Comparison of ENCODE assay signal across 8 cellular contexts in genomic region chr3:58434170-58434507, GRCh38. TPM values are rescaled to one million over a fixed set of nuclear protein-coding genes. Genes with fewer than 3 reads are reported as not detected.
DNase-seq lines count a peak whose midpoint lies in the region; ATAC-seq, FAIRE-seq and TF ChIP-seq lines count a peak whose summit lies in the region.

No MANE protein-coding gene starts in this region.

- H3K9me3 Mint-ChIP-seq in CD4-positive, CD25-positive, alpha-beta regulatory T cell: no peaks in the 10 kb centered on the region

- H2AK5ac ChIP-seq in H1 (ENCODE audit: low read depth, low read length): peak overlapping the region; percentile 97

- H3K79me2 ChIP-seq in H1 (ENCODE audit: control insufficient read depth in 1 of 2, insufficient read depth in 2 of 2, low read length in 2 of 2): peaks cover 0 to 20% of the 10 kb centered on the region in 2 experiments; a peak in 2 of 4 replicates

- peak overlapping the region in 2 of 3 donors; percentile 92 to 97 for H3K27ac Mint-ChIP-seq in CD4-positive, CD25-positive, alpha-beta regulatory T cell

- no peaks in the 10 kb centered on the region for H3K27me3 Mint-ChIP-seq in CD4-positive, CD25-positive, alpha-beta regulatory T cell

- peak overlapping the region; percentile 94 for H3K18ac ChIP-seq in H1 (ENCODE audit: extremely low read depth, low read length)

- intact Hi-C loops in aorta (cut with DNase I): loop anchor here (5.0 to 10.0 kb wide), 2 partner anchors 58 to 101 kb away; partner anchors contain the start of genes KCTD6 (in 2 of the 2) and ACOX2 (in 1 of the 2)

- peak overlapping the region; percentile 96 for H2BK120ac ChIP-seq in H1 (replicated peaks; ENCODE audit: low read depth, low read length)

- peaks cover 0 to 3% of the 10 kb centered on the region in 2 experiments for H4K20me1 ChIP-seq in H1 (replicated peaks in 1 of 2; ENCODE audit: control insufficient read depth in 1 of 2, insufficient read depth in 2 of 2, low read length in 2 of 2)

- ATAC-seq in CD4-positive, CD25-positive, alpha-beta regulatory T cell (ENCODE audit: low read depth in 2 of 2): no peak
- ATAC-seq in aorta (ENCODE audit: low FRiP score): no peak

- no peak overlapping the region for H3K14ac ChIP-seq in H1 (ENCODE audit: insufficient read length)

- no peaks in the 10 kb centered on the region for H3K9me3 ChIP-seq in CD4-positive, CD25-positive, alpha-beta regulatory T cell (ENCODE audit: control insufficient read depth in 2 of 2, low read length in 2 of 2)
- no peaks in the 10 kb centered on the region for H3K9me3 ChIP-seq in NT2/D1 (ENCODE audit: insufficient read depth, low read length)
- no peaks in the 10 kb centered on the region for H3K9me3 ChIP-seq in H1 (ENCODE audit: insufficient read depth in 2 of 2, low read depth in 1 of 2, low read length in 1 of 2)
- H3K9me3 ChIP-seq in neutrophil: no peaks in the 10 kb centered on the region
- no peaks in the 10 kb centered on the region for H3K9me3 ChIP-seq in aorta (ENCODE audit: control insufficient read depth, low read length)

- no peak overlapping the region for H2AFZ ChIP-seq in H1 (ENCODE audit: low read length)

- peak overlapping the region; percentile 83 for H4K91ac ChIP-seq in H1 (replicated peaks; ENCODE audit: insufficient read length, low read length)

- H3K4me1 ChIP-seq in CD4-positive, CD25-positive, alpha-beta regulatory T cell (ENCODE audit: control insufficient read depth, insufficient read depth, low read length, poor library complexity, severe bottlenecking): peaks cover 17% of the 10 kb centered on the region
- H3K4me1 ChIP-seq in NT2/D1 (ENCODE audit: insufficient read depth, insufficient read length) (peaks cover 3% of the 10 kb centered on the region), H1 (replicated peaks in 1 of 4; ENCODE audit: control insufficient read depth in 3 of 4, insufficient read depth in 4 of 4, low read length in 3 of 4) (peaks cover 0 to 21% (median 12%) of the 10 kb centered on the region in 4 experiments; a peak in 5 of 7 replicates), neutrophil (ENCODE audit: control insufficient read depth in 1 of 2, insufficient read depth in 1 of 2, low read depth in 1 of 2, low read length in 1 of 2) (peaks cover 12 to 13% of the 10 kb centered on the region in 2 experiments), aorta (ENCODE audit: control insufficient read depth in 1 of 2, insufficient read depth in 2 of 2, low read length in 2 of 2) (no peaks in the 10 kb centered on the region)

- DNase-seq in CD4-positive, CD25-positive, alpha-beta regulatory T cell: no peak
- DNase-seq in NT2/D1 (ENCODE audit: low read depth, low spot score): no peak
- DNase-seq in H1 (ENCODE audit: low read depth in 1 of 2, low spot score in 2 of 2): no peak
- DNase-seq in cortex of kidney (lab: John Stamatoyannopoulos, UW): no peak
- DNase-seq in MV-4-11 (lab: John Stamatoyannopoulos, UW): no peak
- no peak for DNase-seq in aorta
- no peak for DNase-seq in GM13977 (ENCODE audit: low spot score)

- no peak overlapping the region for H3K56ac ChIP-seq in H1 (replicated peaks; ENCODE audit: insufficient read length, low read depth, low read length)

- CTCF ChIA-PET in H1 (lab: Charles Lee; ENCODE audit: partially characterized antibody): interaction anchor here (0.9 to 3.3 kb wide), 9 partner anchors 16 to 126 kb away, joined by 3 to 10 read pairs (median 4); no protein-coding TSS in a partner anchor

- H3K4ac ChIP-seq in H1 (replicated peaks; ENCODE audit: insufficient read length, low read depth, low read length): peak overlapping the region; percentile 54

- peaks cover 9% of the 10 kb centered on the region for H3K36me3 Mint-ChIP-seq in CD4-positive, CD25-positive, alpha-beta regulatory T cell

- H4K8ac ChIP-seq in H1 (ENCODE audit: extremely low read depth, insufficient read depth, low read length): no peak overlapping the region; the same call in 1 of the 2 replicates

- in situ Hi-C loops in GM13977 (cut with MboI; ENCODE audit: low pct_unique_long_range_greater_than_20kb, low sequenced_read_pairs, unreplicated experiment): no loop called here

- H3K23me2 ChIP-seq in H1 (ENCODE audit: low read depth, low read length): peaks cover 5% of the 10 kb centered on the region; the same call in 1 of the 2 replicates

- H2BK15ac ChIP-seq in H1 (ENCODE audit: low read length): peak overlapping the region; percentile 99; the same call in 1 of the 2 replicates

- TF ChIP-seq RAD21 in H1 (IDR thresholded peaks at IDR 0.05 in 1 of 2, conservative IDR thresholded peaks at IDR 0.05 in 1 of 2; ENCODE audit: low read depth in 2 of 2, low read length in 2 of 2): no peak

- peaks cover 0 to 36% (median 23%) of the 10 kb centered on the region in 4 donors for H3K4me1 Mint-ChIP-seq in CD4-positive, CD25-positive, alpha-beta regulatory T cell

- no peak for TF ChIP-seq EP300 in H1 (IDR thresholded peaks at IDR 0.05; ENCODE audit: borderline replicate concordance in 1 of 2, low read depth in 2 of 2, low read length in 2 of 2)

- peak overlapping the region; percentile 38 for H3K9ac ChIP-seq in NT2/D1 (ENCODE audit: insufficient read length, low read depth)
- no peak overlapping the region; a peak in 1 of 7 replicates for H3K9ac ChIP-seq in H1 (replicated peaks in 1 of 4; ENCODE audit: extremely low read depth in 1 of 4, low read depth in 3 of 4, low read length in 3 of 4)

- H3K27ac ChIP-seq in CD4-positive, CD25-positive, alpha-beta regulatory T cell (ENCODE audit: insufficient read depth, low read length, poor library complexity, severe bottlenecking): peak overlapping the region; percentile 86
- H3K27ac ChIP-seq in H1 (ENCODE audit: low read depth, low read length) (0 out of 2 replicates have a peak overlapping the region, but pooled peaks have one; percentile 17), neutrophil (peak overlapping the region; percentile 87), aorta (ENCODE audit: low read depth in 1 of 2, low read length in 2 of 2) (peak overlapping the region in 1 of 2 donors; percentile 49)

- peak overlapping the region; percentile 72 for H3K4me3 ChIP-seq in CD4-positive, CD25-positive, alpha-beta regulatory T cell (ENCODE audit: low read depth, low read length)
- H3K4me3 ChIP-seq in NT2/D1 (ENCODE audit: insufficient read length, low read depth) (peak overlapping the region; percentile 21), H1 (ENCODE audit: extremely low read depth in 1 of 4, insufficient read depth in 2 of 4, low read depth in 3 of 4, low read length in 4 of 4) (peak overlapping the region in 2 of 4 experiments; percentile 14 to 29; a peak in 3 of 8 replicates), neutrophil (ENCODE audit: low read depth in 1 of 2, low read length in 1 of 2) (peak overlapping the region; percentile 83 to 84), aorta (ENCODE audit: low read length in 2 of 2) (no peak overlapping the region)

- no peak for TF ChIP-seq CTCF in H1 (IDR thresholded peaks at IDR 0.05; ENCODE audit: control extremely low read depth in 1 of 3, insufficient read depth in 1 of 3, low read depth in 1 of 3, low read length in 3 of 3)
- TF ChIP-seq CTCF in neutrophil (IDR thresholded peaks at IDR 0.05): no peak
- no peak for TF ChIP-seq CTCF in GM13977 (IDR thresholded peaks at IDR 0.05; ENCODE audit: extremely low read depth, insufficient read depth, missing control alignments)

- no peak for FAIRE-seq in H1 (lab: Jason Lieb, UNC)

- H3K23ac ChIP-seq in H1 (ENCODE audit: insufficient read length): no peak overlapping the region

- H3K27me3 ChIP-seq in CD4-positive, CD25-positive, alpha-beta regulatory T cell (ENCODE audit: control insufficient read depth, insufficient read depth, low read length): no peaks in the 10 kb centered on the region
- H3K27me3 ChIP-seq in NT2/D1 (ENCODE audit: insufficient read depth, insufficient read length) (no peaks in the 10 kb centered on the region), H1 (replicated peaks in 1 of 4; ENCODE audit: control insufficient read depth in 3 of 4, extremely low read depth in 1 of 4, insufficient read depth in 3 of 4, low read length in 3 of 4) (no peaks in the 10 kb centered on the region), neutrophil (no peaks in the 10 kb centered on the region), aorta (ENCODE audit: control insufficient read depth in 1 of 2, insufficient read depth in 2 of 2, low read length in 1 of 2) (no peaks in the 10 kb centered on the region)

- H4K5ac ChIP-seq in H1 (ENCODE audit: insufficient read length, low read depth, low read length): peak overlapping the region; percentile 49

- peak overlapping the region; percentile 25 to 72; a peak in 3 of 4 replicates for H3K4me2 ChIP-seq in H1 (ENCODE audit: insufficient read depth in 1 of 2, low read depth in 2 of 2, low read length in 2 of 2)

- peaks cover 31% of the 10 kb centered on the region for H3K36me3 ChIP-seq in CD4-positive, CD25-positive, alpha-beta regulatory T cell (ENCODE audit: control insufficient read depth, insufficient read depth, low read length)
- peaks cover 32% of the 10 kb centered on the region for H3K36me3 ChIP-seq in NT2/D1 (ENCODE audit: insufficient read depth, insufficient read length, low read length)
- H3K36me3 ChIP-seq in H1 (ENCODE audit: control insufficient read depth in 2 of 4, insufficient read depth in 4 of 4, low read length in 3 of 4): peaks cover 21 to 27% (median 27%) of the 10 kb centered on the region in 4 experiments; a peak in 7 of 8 replicates
- peaks cover 28% of the 10 kb centered on the region for H3K36me3 ChIP-seq in neutrophil
- peaks cover 3% of the 10 kb centered on the region in 2 donors for H3K36me3 ChIP-seq in aorta (ENCODE audit: control insufficient read depth in 1 of 2, insufficient read depth in 2 of 2, low read length in 1 of 2)

- WGBS in H1 (ENCODE audit: extremely low coverage in 1 of 2, insufficient coverage in 1 of 2, insufficient read length in 1 of 2, insufficient replicate concordance in 2 of 2, low coverage in 1 of 2, low lambda C conversion rate in 2 of 2, missing lambda C conversion rate in 1 of 2), 2 experiments: 78% methylated on average over 3 of the region's 3 CpGs; no CpG with 5 or more reads in 1 of the 2 experiments
- WGBS in aorta, 2 donors: 48 to 55% methylated on average over 3 of the region's 3 CpGs

- H3K79me1 ChIP-seq in H1 (ENCODE audit: low read depth, low read length): no peaks in the 10 kb centered on the region

- peak overlapping the region; percentile 97 for H2BK12ac ChIP-seq in H1 (ENCODE audit: low read depth, low read length)

- H2BK20ac ChIP-seq in H1 (ENCODE audit: low read length): peak overlapping the region; percentile 99

- POLR2A ChIA-PET in H1 (lab: Charles Lee; ENCODE audit: partially characterized antibody): interaction anchor here (0.8 to 3.3 kb wide), 18 partner anchors 8 to 259 kb away, joined by 3 to 30 read pairs (median 4); partner anchors contain the start of gene KCTD6

- H2BK5ac ChIP-seq in H1 (ENCODE audit: low read depth, low read length): peak overlapping the region; percentile 98

- no peak; a peak in 1 of 3 replicates for TF ChIP-seq POLR2A in H1 (IDR thresholded peaks at IDR 0.05; ENCODE audit: control extremely low read depth in 1 of 2, low read depth in 2 of 2, low read length in 2 of 2)

- peak overlapping the region; percentile 55 to 97 (median 94) for H3K4me3 Mint-ChIP-seq in CD4-positive, CD25-positive, alpha-beta regulatory T cell

RNA-seq across cellular contexts. Expression of gene PDHB, which starts 0.5 kb away (rescaled TPM):
- total RNA-seq in CD4-positive, CD25-positive, alpha-beta regulatory T cell: 40.1 TPM
- 100 to 1,000 TPM; 116 to 159 (median 133) TPM for polyA plus RNA-seq in CD4-positive, CD25-positive, alpha-beta regulatory T cell
- total RNA-seq in H1 (2021; fragmentation: NEBNext Ultra II Directional; extraction: Animal tissue kit (Norgen Biotek cat#: 25700)): 132 and 140 TPM in 2 replicates
- 61.9 and 90.4 TPM in 2 replicates for polyA plus RNA-seq in H1 (2011; rRNA removed)
- polyA plus RNA-seq in H1 (2011; cell fraction: cytosol; rRNA removed): 132 TPM
- 58.1 TPM for polyA plus RNA-seq in H1 (2011; cell fraction: nucleus; rRNA removed)
- polyA plus RNA-seq in H1 (2012, experiment 1 of 2): 128 to 145 TPM (median 131 TPM) in 4 replicates
- 36.4 TPM for polyA plus RNA-seq in H1 (2012, experiment 2 of 2)
- polyA plus RNA-seq in H1 (2013, experiment 1 of 2): 99.7 TPM
- 105 TPM for polyA plus RNA-seq in H1 (2013, experiment 2 of 2)
- 61.4 and 69.7 TPM in 2 replicates for polyA minus RNA-seq in H1 (2011; rRNA and poly(A)+ RNA removed)
- 44.0 TPM for polyA minus RNA-seq in H1 (2011; cell fraction: cytosol; rRNA and poly(A)+ RNA removed)
- 60.3 TPM for polyA minus RNA-seq in H1 (2011; cell fraction: nucleus; rRNA and poly(A)+ RNA removed)
- total RNA-seq in aorta: 10 to 100 TPM; 49.0 to 49.9 TPM
- polyA plus RNA-seq in aorta: 10 to 100 TPM; 68.4 to 72.7 TPM

RNA-seq across cellular contexts. Expression of gene KCTD6, which starts 57.8 kb away (rescaled TPM):
- total RNA-seq in CD4-positive, CD25-positive, alpha-beta regulatory T cell: 5.8 TPM
- polyA plus RNA-seq in CD4-positive, CD25-positive, alpha-beta regulatory T cell: 10 to 100 TPM in 2 of 4 donors, 1 to 10 TPM in 2; 8.1 to 14.3 (median 10.8) TPM
- total RNA-seq in H1 (2021; fragmentation: NEBNext Ultra II Directional; extraction: Animal tissue kit (Norgen Biotek cat#: 25700)): 21.4 and 22.2 TPM in 2 replicates
- polyA plus RNA-seq in H1 (2011; rRNA removed) (11.0 and 17.4 TPM in 2 replicates), aorta (10 to 100 TPM in 1 of 2 donors, 1 to 10 TPM in 1; 5.9 to 16.5 TPM)
- 15.1 TPM for polyA plus RNA-seq in H1 (2011; cell fraction: cytosol; rRNA removed)
- polyA plus RNA-seq in H1 (2011; cell fraction: nucleus; rRNA removed): 8.3 TPM
- 9.0 to 12.7 TPM (median 9.3 TPM) in 4 replicates for polyA plus RNA-seq in H1 (2012, experiment 1 of 2)
- polyA plus RNA-seq in H1 (2012, experiment 2 of 2): 2.6 TPM
- polyA plus RNA-seq in H1 (2013, experiment 1 of 2): 16.2 TPM
- polyA plus RNA-seq in H1 (2013, experiment 2 of 2): 16.9 TPM
- 14.5 and 16.0 TPM in 2 replicates for polyA minus RNA-seq in H1 (2011; rRNA and poly(A)+ RNA removed)
- polyA minus RNA-seq in H1 (2011; cell fraction: cytosol; rRNA and poly(A)+ RNA removed): 10.8 TPM
- 24.4 TPM for polyA minus RNA-seq in H1 (2011; cell fraction: nucleus; rRNA and poly(A)+ RNA removed)
- total RNA-seq in aorta: 10 to 100 TPM in 1 of 2 donors, 1 to 10 TPM in 1; 7.9 to 12.8 TPM

Comparison
In these comparisons a context has a peak if more than half of its experiments do, and no peak if none do; other contexts are left out.
1. H3K4me3 ChIP-seq: peak in CD4-positive, CD25-positive, alpha-beta regulatory T cell (single experiment), NT2/D1 (single experiment) and neutrophil (2 of 2); none in aorta (0 of 2).